1 cellular context compared by ENCODE assay signal in genomic region chr1:7768583-7768982, GRCh38.
TF ChIP-seq lines count a peak whose summit lies in the region.

No MANE protein-coding gene starts in this region.

TF ChIP-seq in SK-N-SH treated with all-trans-retinoic acid at 6 μM for 48 hours, 23 proteins besides CTCF, POLR2A, EP300 and RAD21 (continued from another document):
- no peak for TF ChIP-seq TOX (CRISPR knock-in tag; IDR thresholded peaks at IDR 0.05; ENCODE audit: borderline replicate concordance)
TF ChIP-seq in SK-N-SH treated with all-trans-retinoic acid at 6 μM for 48 hours: peak in this region for 0.
